ENCODE assay signal across 1 cellular context in genomic region chr14:102540310-102541028, GRCh38.
A peak's percentile ranks its signal among the peaks of the same experiment; 100 is the strongest.
TF ChIP-seq lines count a peak whose summit lies in the region.

No MANE protein-coding gene starts in this region.

TF ChIP-seq in HEK293, 187 proteins besides CTCF, POLR2A, EP300 and RAD21 (continued from another document):
- TF ChIP-seq, protein P1, sequence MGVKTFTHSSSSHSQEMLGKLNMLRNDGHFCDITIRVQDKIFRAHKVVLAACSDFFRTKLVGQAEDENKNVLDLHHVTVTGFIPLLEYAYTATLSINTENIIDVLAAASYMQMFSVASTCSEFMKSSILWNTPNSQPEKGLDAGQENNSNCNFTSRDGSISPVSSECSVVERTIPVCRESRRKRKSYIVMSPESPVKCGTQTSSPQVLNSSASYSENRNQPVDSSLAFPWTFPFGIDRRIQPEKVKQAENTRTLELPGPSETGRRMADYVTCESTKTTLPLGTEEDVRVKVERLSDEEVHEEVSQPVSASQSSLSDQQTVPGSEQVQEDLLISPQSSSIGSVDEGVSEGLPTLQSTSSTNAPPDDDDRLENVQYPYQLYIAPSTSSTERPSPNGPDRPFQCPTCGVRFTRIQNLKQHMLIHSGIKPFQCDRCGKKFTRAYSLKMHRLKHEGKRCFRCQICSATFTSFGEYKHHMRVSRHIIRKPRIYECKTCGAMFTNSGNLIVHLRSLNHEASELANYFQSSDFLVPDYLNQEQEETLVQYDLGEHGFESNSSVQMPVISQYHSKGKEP (tag by site-specific recombination; IDR thresholded peaks at IDR 0.05): no peak
- peak; percentile 43; the same call in 1 of the 2 replicates for TF ChIP-seq ZBTB8A (tag by site-specific recombination; IDR thresholded peaks at IDR 0.05)
- TF ChIP-seq ZNF423 (tag by site-specific recombination; IDR thresholded peaks at IDR 0.05): 0 out of 2 replicates have a peak, but pooled peaks have one; percentile 11
- TF ChIP-seq, protein P2, sequence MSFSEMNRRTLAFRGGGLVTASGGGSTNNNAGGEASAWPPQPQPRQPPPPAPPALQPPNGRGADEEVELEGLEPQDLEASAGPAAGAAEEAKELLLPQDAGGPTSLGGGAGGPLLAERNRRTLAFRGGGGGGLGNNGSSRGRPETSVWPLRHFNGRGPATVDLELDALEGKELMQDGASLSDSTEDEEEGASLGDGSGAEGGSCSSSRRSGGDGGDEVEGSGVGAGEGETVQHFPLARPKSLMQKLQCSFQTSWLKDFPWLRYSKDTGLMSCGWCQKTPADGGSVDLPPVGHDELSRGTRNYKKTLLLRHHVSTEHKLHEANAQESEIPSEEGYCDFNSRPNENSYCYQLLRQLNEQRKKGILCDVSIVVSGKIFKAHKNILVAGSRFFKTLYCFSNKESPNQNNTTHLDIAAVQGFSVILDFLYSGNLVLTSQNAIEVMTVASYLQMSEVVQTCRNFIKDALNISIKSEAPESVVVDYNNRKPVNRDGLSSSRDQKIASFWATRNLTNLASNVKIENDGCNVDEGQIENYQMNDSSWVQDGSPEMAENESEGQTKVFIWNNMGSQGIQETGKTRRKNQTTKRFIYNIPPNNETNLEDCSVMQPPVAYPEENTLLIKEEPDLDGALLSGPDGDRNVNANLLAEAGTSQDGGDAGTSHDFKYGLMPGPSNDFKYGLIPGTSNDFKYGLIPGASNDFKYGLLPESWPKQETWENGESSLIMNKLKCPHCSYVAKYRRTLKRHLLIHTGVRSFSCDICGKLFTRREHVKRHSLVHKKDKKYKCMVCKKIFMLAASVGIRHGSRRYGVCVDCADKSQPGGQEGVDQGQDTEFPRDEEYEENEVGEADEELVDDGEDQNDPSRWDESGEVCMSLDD (tag by site-specific recombination; IDR thresholded peaks at IDR 0.05): no peak
- TF ChIP-seq ZNF610 (tag by site-specific recombination; IDR thresholded peaks at IDR 0.05; ENCODE audit: borderline replicate concordance): no peak
- no peak for TF ChIP-seq SALL2 (tag by site-specific recombination; IDR thresholded peaks at IDR 0.05; ENCODE audit: borderline replicate concordance)
- TF ChIP-seq, protein P3, sequence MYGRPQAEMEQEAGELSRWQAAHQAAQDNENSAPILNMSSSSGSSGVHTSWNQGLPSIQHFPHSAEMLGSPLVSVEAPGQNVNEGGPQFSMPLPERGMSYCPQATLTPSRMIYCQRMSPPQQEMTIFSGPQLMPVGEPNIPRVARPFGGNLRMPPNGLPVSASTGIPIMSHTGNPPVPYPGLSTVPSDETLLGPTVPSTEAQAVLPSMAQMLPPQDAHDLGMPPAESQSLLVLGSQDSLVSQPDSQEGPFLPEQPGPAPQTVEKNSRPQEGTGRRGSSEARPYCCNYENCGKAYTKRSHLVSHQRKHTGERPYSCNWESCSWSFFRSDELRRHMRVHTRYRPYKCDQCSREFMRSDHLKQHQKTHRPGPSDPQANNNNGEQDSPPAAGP (tag by site-specific recombination; IDR thresholded peaks at IDR 0.05): no peak
- TF ChIP-seq, protein P4, sequence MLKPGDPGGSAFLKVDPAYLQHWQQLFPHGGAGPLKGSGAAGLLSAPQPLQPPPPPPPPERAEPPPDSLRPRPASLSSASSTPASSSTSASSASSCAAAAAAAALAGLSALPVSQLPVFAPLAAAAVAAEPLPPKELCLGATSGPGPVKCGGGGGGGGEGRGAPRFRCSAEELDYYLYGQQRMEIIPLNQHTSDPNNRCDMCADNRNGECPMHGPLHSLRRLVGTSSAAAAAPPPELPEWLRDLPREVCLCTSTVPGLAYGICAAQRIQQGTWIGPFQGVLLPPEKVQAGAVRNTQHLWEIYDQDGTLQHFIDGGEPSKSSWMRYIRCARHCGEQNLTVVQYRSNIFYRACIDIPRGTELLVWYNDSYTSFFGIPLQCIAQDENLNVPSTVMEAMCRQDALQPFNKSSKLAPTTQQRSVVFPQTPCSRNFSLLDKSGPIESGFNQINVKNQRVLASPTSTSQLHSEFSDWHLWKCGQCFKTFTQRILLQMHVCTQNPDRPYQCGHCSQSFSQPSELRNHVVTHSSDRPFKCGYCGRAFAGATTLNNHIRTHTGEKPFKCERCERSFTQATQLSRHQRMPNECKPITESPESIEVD (tag by site-specific recombination; IDR thresholded peaks at IDR 0.05): no peak
- no peak for TF ChIP-seq ZNF623 (tag by site-specific recombination; IDR thresholded peaks at IDR 0.05)
- TF ChIP-seq ZNF114 (tag by site-specific recombination; IDR thresholded peaks at IDR 0.05): no peak
- TF ChIP-seq, protein P5, sequence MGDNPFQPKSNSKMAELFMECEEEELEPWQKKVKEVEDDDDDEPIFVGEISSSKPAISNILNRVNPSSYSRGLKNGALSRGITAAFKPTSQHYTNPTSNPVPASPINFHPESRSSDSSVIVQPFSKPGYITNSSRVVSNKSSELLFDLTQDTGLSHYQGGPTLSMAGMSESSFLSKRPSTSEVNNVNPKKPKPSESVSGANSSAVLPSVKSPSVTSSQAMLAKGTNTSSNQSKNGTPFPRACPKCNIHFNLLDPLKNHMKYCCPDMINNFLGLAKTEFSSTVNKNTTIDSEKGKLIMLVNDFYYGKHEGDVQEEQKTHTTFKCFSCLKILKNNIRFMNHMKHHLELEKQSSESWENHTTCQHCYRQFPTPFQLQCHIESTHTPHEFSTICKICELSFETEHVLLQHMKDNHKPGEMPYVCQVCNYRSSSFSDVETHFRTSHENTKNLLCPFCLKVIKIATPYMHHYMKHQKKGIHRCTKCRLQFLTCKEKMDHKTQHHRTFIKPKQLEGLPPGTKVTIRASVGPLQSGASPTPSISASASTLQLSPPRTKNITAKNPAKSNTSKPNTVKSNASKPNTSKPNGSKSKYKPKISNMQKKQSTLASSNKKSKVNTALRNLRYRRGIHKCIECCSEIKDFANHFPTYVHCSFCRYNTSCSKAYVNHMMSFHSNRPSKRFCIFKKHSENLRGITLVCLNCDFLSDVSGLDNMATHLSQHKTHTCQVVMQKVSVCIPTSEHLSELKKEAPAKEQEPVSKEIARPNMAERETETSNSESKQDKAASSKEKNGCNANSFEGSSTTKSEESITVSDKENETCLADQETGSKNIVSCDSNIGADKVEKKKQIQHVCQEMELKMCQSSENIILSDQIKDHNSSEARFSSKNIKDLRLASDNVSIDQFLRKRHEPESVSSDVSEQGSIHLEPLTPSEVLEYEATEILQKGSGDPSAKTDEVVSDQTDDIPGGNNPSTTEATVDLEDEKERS (tag by site-specific recombination; IDR thresholded peaks at IDR 0.05): no peak
- peak; percentile 77 for TF ChIP-seq ZNF394 (tag by site-specific recombination; IDR thresholded peaks at IDR 0.05; ENCODE audit: borderline replicate concordance)
- peak; percentile 98 for TF ChIP-seq ZFHX2 (tag by site-specific recombination; conservative IDR thresholded peaks at IDR 0.05)
